ENCODE assay signal across 12 cellular contexts in the genomic region with DNA sequence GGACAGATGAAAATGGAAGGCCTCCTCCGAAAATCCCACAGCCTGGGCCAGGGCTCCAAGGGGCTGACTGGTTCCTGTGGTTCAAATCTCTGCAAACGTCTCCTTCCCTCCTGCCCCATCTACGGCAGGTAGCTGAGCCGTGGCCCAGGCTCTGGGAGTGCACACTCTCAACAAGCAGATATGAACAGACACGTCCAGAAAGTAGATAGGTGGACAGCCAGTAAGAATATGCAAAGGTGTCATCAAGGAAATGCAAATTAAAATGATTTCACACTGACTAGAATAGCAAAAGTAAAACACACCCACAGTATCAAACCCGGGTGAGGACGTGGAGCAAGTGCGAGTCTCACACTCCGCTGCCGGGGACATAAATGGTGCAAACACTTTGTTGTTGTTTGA.
DNase-seq lines count a peak whose midpoint lies in the region; ATAC-seq, FAIRE-seq and TF ChIP-seq lines count a peak whose summit lies in the region.
"Had no signal": no experiment of that assay in that cellular context is flagged by ENCODE, and none has a peak within 500 bp of the region (broad histone marks: within the 10 kb centered on the region; RNA-seq: fewer than 3 reads in every experiment).

No MANE protein-coding gene starts in this region.

- H3K27ac ChIP-seq in coronary artery: peak overlapping the region; percentile 74 to 82
- peak overlapping the region; percentile 70 for H3K27ac ChIP-seq in lower lobe of right lung
- H3K27ac ChIP-seq in spleen: peak overlapping the region in 7 of 8 donors; percentile 60 to 85 (median 74)

- 67 to 87% (median 80%) methylated on average over 10 of the region's 10 CpGs for WGBS in spleen, 5 donors

- H3K27me3 ChIP-seq in lower lobe of right lung (ENCODE audit: low read depth) (no peaks in the 10 kb centered on the region), spleen (replicated peaks in 1 of 7) (peaks cover 0 to 19% (median 0%) of the 10 kb centered on the region in 7 donors)

- TF ChIP-seq CTCF in coronary artery (IDR thresholded peaks at IDR 0.05): no peak
- TF ChIP-seq CTCF in lower lobe of right lung (IDR thresholded peaks at IDR 0.05): no peak
- no peak for TF ChIP-seq CTCF in spleen (IDR thresholded peaks at IDR 0.05 in 8 of 11, conservative IDR thresholded peaks at IDR 0.05 in 3 of 11)

- H3K9me3 ChIP-seq in lower lobe of right lung (no peaks in the 10 kb centered on the region), spleen (no peaks in the 10 kb centered on the region)

- H3K4me3 ChIP-seq in coronary artery (no peak overlapping the region), lower lobe of right lung (no peak overlapping the region), spleen (no peak overlapping the region)

- TF ChIP-seq POLR2A in spleen (IDR thresholded peaks at IDR 0.05): no peak
- TF ChIP-seq POLR2A in GM12891 (IDR thresholded peaks at IDR 0.05; ENCODE audit: low read depth, low read length): no peak

- intact Hi-C loops in lower lobe of right lung (cut with DNase I) (no loop called here), spleen (cut with DNase I; ENCODE audit: low total_unique reads) (loop anchor here (5.0 kb wide), 1 partner anchor 96 kb away; a partner anchor contains a TSS)

- ATAC-seq in lower lobe of right lung: no peak

- H3K4me1 ChIP-seq in lower lobe of right lung (peaks cover 50% of the 10 kb centered on the region), spleen (peaks cover 3 to 33% (median 17%) of the 10 kb centered on the region in 6 donors)

- no peak for FAIRE-seq in GM12891 (lab: Jason Lieb, UNC)

- no peaks in the 10 kb centered on the region for H3K36me3 ChIP-seq in lower lobe of right lung
- H3K36me3 ChIP-seq in spleen: no peaks in the 10 kb centered on the region

- DNase-seq in HT-29 (ENCODE audit: low spot score) (peak; percentile 9), coronary artery (ENCODE audit: low spot score) (no peak), lower lobe of right lung (no peak), spleen (no peak), activated gamma-delta T cell treated with Interleukin-2 at 50 U/mL for 16 hours (no peak), DMS53 treated with DMSO at 0.1 percent for 48 hours (lab: John Stamatoyannopoulos, UW; ENCODE audit: unreplicated experiment) (no peak), dedifferentiated amniotic fluid mesenchymal stem cell (ENCODE audit: extremely low spot score) (no peak), GM12891 (ENCODE audit: insufficient read length, low spot score) (no peak)
- DNase-seq: activated CD4-positive, alpha-beta T cell treated with anti-CD3 and anti-CD28 coated beads, Interleukin-2, amount 10 ng/mL, durations not matched to agents 24 days and 14 days; activated effector memory CD4-positive, alpha-beta T cell treated with Interleukin-2 at 50 U/mL for 16 hours; left colon; T-helper 1 cell had no signal

TF ChIP-seq in GM12891, 5 proteins besides CTCF, POLR2A, EP300 and RAD21:
- TF ChIP-seq POLR2AphosphoS5 (IDR thresholded peaks at IDR 0.05; ENCODE audit: low read depth, low read length) (no peak), PAX5 (IDR thresholded peaks at IDR 0.05; ENCODE audit: insufficient read depth, low read length, severe bottlenecking) (no peak), SPI1 (IDR thresholded peaks at IDR 0.05; ENCODE audit: low read depth, low read length) (no peak), POU2F2 (IDR thresholded peaks at IDR 0.05; ENCODE audit: low read depth, low read length) (no peak), TAF1 (IDR thresholded peaks at IDR 0.05; ENCODE audit: low read depth, low read length) (no peak)
